ENCODE assay signal across 21 cellular contexts in the genomic region with DNA sequence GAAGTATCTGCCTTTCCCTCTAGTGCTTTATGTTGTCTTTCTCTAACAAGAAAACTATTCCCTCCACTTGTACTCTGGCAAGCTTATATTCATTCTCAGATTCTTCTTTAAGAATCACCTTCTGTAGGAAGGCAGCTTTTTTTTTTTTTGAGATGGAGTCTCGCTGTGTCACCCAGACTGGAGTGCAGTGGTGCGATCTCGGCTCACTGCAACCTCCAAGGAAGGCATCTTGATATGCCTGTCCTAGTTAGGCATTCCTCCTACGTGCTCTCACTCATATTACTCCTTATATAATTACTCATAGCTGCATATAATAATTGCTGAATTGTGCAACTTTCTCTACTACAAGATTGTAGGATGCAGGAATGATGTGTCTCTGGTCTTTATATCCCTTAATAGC. TPM values are rescaled to one million over a fixed set of nuclear protein-coding genes. Genes with fewer than 3 reads are reported as not detected.
DNase-seq lines count a peak whose midpoint lies in the region; ATAC-seq, FAIRE-seq and TF ChIP-seq lines count a peak whose summit lies in the region.
"Had no signal": no experiment of that assay in that cellular context is flagged by ENCODE, and none has a peak within 500 bp of the region (broad histone marks: within the 10 kb centered on the region; RNA-seq: fewer than 3 reads in every experiment).

No MANE protein-coding gene starts in this region.

- no peak for DNase-seq in activated naive CD8-positive, alpha-beta T cell treated with anti-CD3 and anti-CD28 coated beads, Interleukin-2, amount 50 U/mL, for 24 hours
- DNase-seq in effector memory CD8-positive, alpha-beta T cell: no peak
- DNase-seq in head of caudate nucleus (peak in 31 of 42 donors; percentile 17 to 80 (median 52)), glomerular visceral epithelial cell (ENCODE audit: extremely low spot score) (no peak), suprapubic skin (ENCODE audit: low spot score in 2 of 2) (no peak), H54 (ENCODE audit: insufficient read length, low spot score) (no peak)
- DNase-seq: AML-193; Caco-2; Calu3; CD4-positive, alpha-beta T cell; CD8-positive, alpha-beta T cell; DMS79 treated with DMSO at 0.1 percent for 48 hours; GF-D8 had no signal

- H3K27ac Mint-ChIP-seq in activated naive CD8-positive, alpha-beta T cell: peak overlapping the region; percentile 0
- H3K27ac Mint-ChIP-seq in activated naive CD8-positive, alpha-beta T cell treated with anti-CD3 and anti-CD28 coated beads, Interleukin-2, amount 50 U/mL, for 24 hours: no peak overlapping the region
- peak overlapping the region; percentile 67 to 69 for H3K27ac Mint-ChIP-seq in effector memory CD8-positive, alpha-beta T cell
- H3K27ac Mint-ChIP-seq: B cell; CD4-positive, alpha-beta T cell; CD8-positive, alpha-beta T cell had no signal

- peaks cover 1% of the 10 kb centered on the region for H3K4me1 Mint-ChIP-seq in activated naive CD8-positive, alpha-beta T cell (ENCODE audit: low read depth)
- no peaks in the 10 kb centered on the region for H3K4me1 Mint-ChIP-seq in activated naive CD8-positive, alpha-beta T cell treated with anti-CD3 and anti-CD28 coated beads, Interleukin-2, amount 50 U/mL, for 24 hours
- no peaks in the 10 kb centered on the region for H3K4me1 Mint-ChIP-seq in effector memory CD8-positive, alpha-beta T cell (ENCODE audit: low read depth in 2 of 2)
- H3K4me1 Mint-ChIP-seq: B cell had no signal

- peaks cover 5% of the 10 kb centered on the region for H3K36me3 Mint-ChIP-seq in activated naive CD8-positive, alpha-beta T cell
- peaks cover 44% of the 10 kb centered on the region for H3K36me3 Mint-ChIP-seq in activated naive CD8-positive, alpha-beta T cell treated with anti-CD3 and anti-CD28 coated beads, Interleukin-2, amount 50 U/mL, for 24 hours (ENCODE audit: low read depth)
- H3K36me3 Mint-ChIP-seq in effector memory CD8-positive, alpha-beta T cell (ENCODE audit: insufficient read depth): peaks cover 95% of the 10 kb centered on the region

- 93% methylated on average over 4 of the region's 4 CpGs for WGBS in suprapubic skin

- H3K36me3 ChIP-seq in suprapubic skin: peaks cover 92% of the 10 kb centered on the region

- TF ChIP-seq EP300 in suprapubic skin (IDR thresholded peaks at IDR 0.05): no peak

- H3K4me3 ChIP-seq in suprapubic skin: no peak overlapping the region
- H3K4me3 ChIP-seq: A549; BLaER1 treated with 17β-estradiol and CSF1 and Interleukin-3, amounts not matched to agents 10 nM and 100 nM had no signal

- no peaks in the 10 kb centered on the region for H3K27me3 ChIP-seq in suprapubic skin
- H3K27me3 ChIP-seq: BLaER1 treated with 17β-estradiol and CSF1 and Interleukin-3, amounts not matched to agents 10 nM and 100 nM had no signal

- TF ChIP-seq CTCF in suprapubic skin (IDR thresholded peaks at IDR 0.05): no peak

- no peaks in the 10 kb centered on the region for H3K27me3 Mint-ChIP-seq in activated naive CD8-positive, alpha-beta T cell
- no peaks in the 10 kb centered on the region for H3K27me3 Mint-ChIP-seq in activated naive CD8-positive, alpha-beta T cell treated with anti-CD3 and anti-CD28 coated beads, Interleukin-2, amount 50 U/mL, for 24 hours
- H3K27me3 Mint-ChIP-seq in effector memory CD8-positive, alpha-beta T cell: no peaks in the 10 kb centered on the region
- H3K27me3 Mint-ChIP-seq: B cell; CD4-positive, alpha-beta T cell had no signal

- TF ChIP-seq POLR2A in suprapubic skin (IDR thresholded peaks at IDR 0.05) (no peak), H54 (IDR thresholded peaks at IDR 0.05; ENCODE audit: low read depth, low read length) (no peak)

- ATAC-seq in activated naive CD8-positive, alpha-beta T cell treated with anti-CD3 and anti-CD28 coated beads, Interleukin-2, amount 50 U/mL, for 24 hours: no peak
- ATAC-seq in effector memory CD8-positive, alpha-beta T cell (replicated peaks): no peak
- ATAC-seq: A549; CD8-positive, alpha-beta T cell had no signal

- FAIRE-seq in H54 (lab: Jason Lieb, UNC): no peak
- FAIRE-seq: A549, D721Med, GM12891 had no signal

- no peaks in the 10 kb centered on the region for H3K4me1 ChIP-seq in suprapubic skin
- H3K4me1 ChIP-seq: A549; BLaER1 treated with 17β-estradiol and CSF1 and Interleukin-3, amounts not matched to agents 10 nM and 100 nM; Caco-2 had no signal

- H3K4me3 Mint-ChIP-seq in activated naive CD8-positive, alpha-beta T cell: no peak overlapping the region
- no peak overlapping the region for H3K4me3 Mint-ChIP-seq in activated naive CD8-positive, alpha-beta T cell treated with anti-CD3 and anti-CD28 coated beads, Interleukin-2, amount 50 U/mL, for 24 hours
- no peak overlapping the region for H3K4me3 Mint-ChIP-seq in effector memory CD8-positive, alpha-beta T cell
- H3K4me3 Mint-ChIP-seq: B cell; CD4-positive, alpha-beta T cell; CD8-positive, alpha-beta T cell had no signal

- H3K9me3 Mint-ChIP-seq in activated naive CD8-positive, alpha-beta T cell (ENCODE audit: low read depth): no peaks in the 10 kb centered on the region
- no peaks in the 10 kb centered on the region for H3K9me3 Mint-ChIP-seq in activated naive CD8-positive, alpha-beta T cell treated with anti-CD3 and anti-CD28 coated beads, Interleukin-2, amount 50 U/mL, for 24 hours
- H3K9me3 Mint-ChIP-seq in effector memory CD8-positive, alpha-beta T cell: no peaks in the 10 kb centered on the region
- H3K9me3 Mint-ChIP-seq: CD4-positive, alpha-beta T cell; CD8-positive, alpha-beta T cell had no signal

- intact Hi-C loops in head of caudate nucleus (cut with DNase I): no loop called here

- H3K9me3 ChIP-seq in suprapubic skin: no peaks in the 10 kb centered on the region
- H3K9me3 ChIP-seq: A549; BLaER1 treated with 17β-estradiol and CSF1 and Interleukin-3, amounts not matched to agents 10 nM and 100 nM; Caco-2 had no signal

- H3K27ac ChIP-seq in suprapubic skin: no peak overlapping the region
- H3K27ac ChIP-seq: 22Rv1; A549; BLaER1 treated with 17β-estradiol and CSF1 and Interleukin-3, amounts not matched to agents 10 nM and 100 nM; C4-2B had no signal

RNA-seq across cellular contexts. Expression of a gene that starts 15.8 kb away (rescaled TPM):
- 10 to 100 TPM; 65.7 to 74.2 (median 69.9) TPM for total RNA-seq in suprapubic skin

RNA-seq across cellular contexts. Expression of a gene that starts 16.2 kb away (rescaled TPM):
- total RNA-seq in suprapubic skin: 100 to 1,000 TPM; 237 to 689 (median 502) TPM

RNA-seq across cellular contexts. Expression of a gene that starts 57.5 kb away (rescaled TPM):
- 10 to 100 TPM; 24.2 to 51.4 (median 32.5) TPM for total RNA-seq in suprapubic skin

Comparison
In these comparisons a context has a peak if more than half of its experiments do, and no peak if none do; other contexts are left out.
1. DNase-seq: peak in head of caudate nucleus (31 of 42); none in activated naive CD8-positive, alpha-beta T cell treated with anti-CD3 and anti-CD28 coated beads, Interleukin-2, amount 50 U/mL, for 24 hours (single experiment), effector memory CD8-positive, alpha-beta T cell (0 of 3), glomerular visceral epithelial cell (single experiment), suprapubic skin (0 of 2) and H54 (single experiment).